ENCODE assay signal across 14 cellular contexts in the genomic region with DNA sequence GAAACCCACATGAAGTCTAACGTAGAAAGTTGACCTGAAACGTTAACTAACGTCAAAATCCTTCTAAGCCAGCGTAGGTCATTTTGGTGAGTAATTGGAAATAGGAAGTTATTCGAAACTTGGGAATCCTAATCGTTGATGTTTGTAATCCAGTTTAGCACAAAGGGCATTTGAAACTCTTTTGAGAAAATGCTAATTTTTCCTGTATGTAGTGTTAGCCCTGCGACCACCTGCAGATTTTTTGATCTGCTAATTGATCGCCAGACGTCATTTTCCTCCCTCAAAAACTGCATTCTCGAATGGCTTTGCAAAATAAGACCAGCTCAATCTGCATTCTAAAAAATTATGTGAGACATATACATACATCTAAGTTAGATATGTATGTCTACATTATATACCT. TPM values are rescaled to one million over a fixed set of nuclear protein-coding genes. Genes with fewer than 3 reads are reported as not detected.
DNase-seq lines count a peak whose midpoint lies in the region; TF ChIP-seq lines count a peak whose summit lies in the region.
"Had no signal": no experiment of that assay in that cellular context is flagged by ENCODE, and none has a peak within 500 bp of the region (broad histone marks: within the 10 kb centered on the region; RNA-seq: fewer than 3 reads in every experiment).

No MANE protein-coding gene starts in this region.

- POLR2A ChIA-PET in Caco-2 (lab: Charles Lee) = interaction anchor here (0.6 to 1.4 kb wide), 9 partner anchors 24 to 262 kb away, joined by 3 to 12 read pairs (median 5); no protein-coding TSS in a partner anchor

- H3K27me3 Mint-ChIP-seq in Caco-2 (ENCODE audit: insufficient read depth, unreplicated experiment) (no peaks in the 10 kb centered on the region), endodermal cell (ENCODE audit: insufficient read depth) (no peaks in the 10 kb centered on the region), nephron (ENCODE audit: low read depth) (peaks cover 62% of the 10 kb centered on the region)

- TF ChIP-seq CTCF in Caco-2 (IDR thresholded peaks at IDR 0.05; ENCODE audit: insufficient read depth in 1 of 2, low read depth in 1 of 2, low read length in 1 of 2, severe bottlenecking in 1 of 2, unreplicated experiment in 1 of 2) (no peak), endodermal cell (conservative IDR thresholded peaks at IDR 0.05) (no peak), nephron (IDR thresholded peaks at IDR 0.05; ENCODE audit: unreplicated experiment in 3 of 3) (no peak)

- H3K9me3 ChIP-seq in Caco-2 (no peaks in the 10 kb centered on the region), endodermal cell (ENCODE audit: control insufficient read depth, low read length) (no peaks in the 10 kb centered on the region)
- H3K9me3 ChIP-seq: neutrophil, right atrium auricular region had no signal

- intact Hi-C loops in Caco-2 (cut with micrococcal nuclease; ENCODE audit: unreplicated experiment) = no loop called here

- H3K4me3 Mint-ChIP-seq in Caco-2 (ENCODE audit: unreplicated experiment) = peak overlapping the region; percentile 98
- H3K4me3 Mint-ChIP-seq in endodermal cell = peak overlapping the region; percentile 98
- H3K4me3 Mint-ChIP-seq in nephron = peak overlapping the region; percentile 88 to 91 (median 90)
- H3K4me3 Mint-ChIP-seq: activated naive CD4-positive, alpha-beta T cell treated with anti-CD3 and anti-CD28 coated beads, Interleukin-2, amount 10 ng/mL, durations not matched to agents 7 days and 5 days had no signal

- 0 to 1% methylated on average over 6 to 10 of the region's 10 CpGs for WGBS in endodermal cell (ENCODE audit: insufficient coverage in 1 of 2, insufficient read length in 1 of 2), 2 experiments

- H3K4me1 Mint-ChIP-seq in Caco-2 (ENCODE audit: low read depth, unreplicated experiment) (peaks cover 74% of the 10 kb centered on the region), endodermal cell (peaks cover 60% of the 10 kb centered on the region), nephron (peaks cover 39% of the 10 kb centered on the region)

- CTCF ChIA-PET in Caco-2 (lab: Charles Lee) = interaction anchor here (0.6 to 2.3 kb wide), 26 partner anchors 10 to 283 kb away, joined by 3 to 39 read pairs (median 8); a partner anchor contains a TSS

- H3K36me3 ChIP-seq in Caco-2 (ENCODE audit: control insufficient read depth, insufficient read depth, low read length) = no peaks in the 10 kb centered on the region
- peaks cover 32% of the 10 kb centered on the region for H3K36me3 ChIP-seq in endodermal cell (ENCODE audit: control insufficient read depth, insufficient read depth, low read length)
- H3K36me3 ChIP-seq: neutrophil, right atrium auricular region had no signal

- H3K36me3 Mint-ChIP-seq in Caco-2 (ENCODE audit: insufficient read depth, unreplicated experiment) (peaks cover 47% of the 10 kb centered on the region), endodermal cell (ENCODE audit: low read depth) (peaks cover 35% of the 10 kb centered on the region), nephron (ENCODE audit: low read depth) (no peaks in the 10 kb centered on the region)
- H3K36me3 Mint-ChIP-seq: activated naive CD4-positive, alpha-beta T cell treated with anti-CD3 and anti-CD28 coated beads, Interleukin-2, amount 10 ng/mL, durations not matched to agents 7 days and 5 days had no signal

- H3K9me3 Mint-ChIP-seq in Caco-2 (ENCODE audit: unreplicated experiment) = no peaks in the 10 kb centered on the region
- H3K9me3 Mint-ChIP-seq in endodermal cell = no peaks in the 10 kb centered on the region
- H3K9me3 Mint-ChIP-seq in nephron = no peaks in the 10 kb centered on the region
- H3K9me3 Mint-ChIP-seq: activated CD4-positive, alpha-beta T cell treated with anti-CD3 and anti-CD28 coated beads, Interleukin-2, amount 10 ng/mL, durations not matched to agents 24 days and 14 days; activated naive CD4-positive, alpha-beta T cell treated with anti-CD3 and anti-CD28 coated beads, Interleukin-2, amount 10 ng/mL, durations not matched to agents 7 days and 5 days had no signal

- peak overlapping the region; percentile 54 for H3K4me3 ChIP-seq in Caco-2 (ENCODE audit: low read depth, low read length)
- peak overlapping the region; percentile 99 for H3K4me3 ChIP-seq in endodermal cell (ENCODE audit: low read length)

- TSS peak; percentile 39 for BruUV-seq in Caco-2 (replicated peaks; lab: Mats Ljungman, UMichigan)

- H3K27ac Mint-ChIP-seq in Caco-2 (ENCODE audit: unreplicated experiment) (peak overlapping the region; percentile 96), endodermal cell (peak overlapping the region; percentile 93), nephron (peak overlapping the region in 1 of 3 experiments; percentile 87)
- H3K27ac Mint-ChIP-seq: activated CD4-positive, alpha-beta T cell treated with anti-CD3 and anti-CD28 coated beads, Interleukin-2, amount 10 ng/mL, durations not matched to agents 24 days and 14 days had no signal

- H3K4me1 ChIP-seq in Caco-2 (peaks cover 71% of the 10 kb centered on the region), endodermal cell (ENCODE audit: control insufficient read depth, insufficient read depth, low read length) (peaks cover 19% of the 10 kb centered on the region)

- H3K9ac ChIP-seq in endodermal cell (ENCODE audit: extremely low read depth, low read length, poor library complexity, severe bottlenecking) = peak overlapping the region; percentile 94

- DNase-seq in Caco-2 (no peak), NCI-H146 treated with DMSO at 0.1 percent for 48 hours (lab: John Stamatoyannopoulos, UW; ENCODE audit: unreplicated experiment) (peak; percentile 38), endodermal cell (no peak), epidermal melanocyte (ENCODE audit: insufficient read length, low spot score) (no peak), substantia nigra (lab: John Stamatoyannopoulos, UW) (no peak), middle frontal gyrus (ENCODE audit: extremely low spot score, low spot score) (no peak)
- no peak for DNase-seq in activated naive CD4-positive, alpha-beta T cell treated with anti-CD3 and anti-CD28 coated beads, Interleukin-2, amount 50 U/mL, for 16 hours
- DNase-seq: GOT3 had no signal

- H3K27me3 ChIP-seq in Caco-2 (replicated peaks; ENCODE audit: control insufficient read depth, insufficient read depth, low read length) = no peaks in the 10 kb centered on the region
- H3K27me3 ChIP-seq in endodermal cell (ENCODE audit: control insufficient read depth, insufficient read depth, low read length, poor library complexity, severe bottlenecking) = no peaks in the 10 kb centered on the region

- H3K27ac ChIP-seq in endodermal cell (ENCODE audit: low read depth, low read length) (peak overlapping the region; percentile 2), substantia nigra (ENCODE audit: low read depth, low read length, poor library complexity, severe bottlenecking) (no peak overlapping the region)
- H3K27ac ChIP-seq: neutrophil, right atrium auricular region, SK-N-MC had no signal

RNA-seq across cellular contexts. Expression of a gene that starts 2.7 kb away (rescaled TPM):
- total RNA-seq in Caco-2 (2022) (75.8 and 84.5 TPM in 2 replicates), endodermal cell (100 to 1,000 TPM; 333 to 397 TPM)
- 49.1 TPM for polyA plus RNA-seq in endodermal cell (2013, experiment 1 of 2)
- 49.8 TPM for polyA plus RNA-seq in endodermal cell (2013, experiment 2 of 2)
- total RNA-seq: right atrium auricular region had no signal

RNA-seq across cellular contexts. Expression of a gene that starts 31.4 kb away (rescaled TPM):
- 102 and 104 TPM in 2 replicates for total RNA-seq in Caco-2 (2022)
- total RNA-seq in endodermal cell = 10 to 100 TPM; 26.7 to 27.9 TPM
- 18.3 TPM for polyA plus RNA-seq in endodermal cell (2013, experiment 1 of 2)
- polyA plus RNA-seq in endodermal cell (2013, experiment 2 of 2) = 17.1 TPM
